27 cellular contexts compared by ENCODE assay signal in the genomic region with DNA sequence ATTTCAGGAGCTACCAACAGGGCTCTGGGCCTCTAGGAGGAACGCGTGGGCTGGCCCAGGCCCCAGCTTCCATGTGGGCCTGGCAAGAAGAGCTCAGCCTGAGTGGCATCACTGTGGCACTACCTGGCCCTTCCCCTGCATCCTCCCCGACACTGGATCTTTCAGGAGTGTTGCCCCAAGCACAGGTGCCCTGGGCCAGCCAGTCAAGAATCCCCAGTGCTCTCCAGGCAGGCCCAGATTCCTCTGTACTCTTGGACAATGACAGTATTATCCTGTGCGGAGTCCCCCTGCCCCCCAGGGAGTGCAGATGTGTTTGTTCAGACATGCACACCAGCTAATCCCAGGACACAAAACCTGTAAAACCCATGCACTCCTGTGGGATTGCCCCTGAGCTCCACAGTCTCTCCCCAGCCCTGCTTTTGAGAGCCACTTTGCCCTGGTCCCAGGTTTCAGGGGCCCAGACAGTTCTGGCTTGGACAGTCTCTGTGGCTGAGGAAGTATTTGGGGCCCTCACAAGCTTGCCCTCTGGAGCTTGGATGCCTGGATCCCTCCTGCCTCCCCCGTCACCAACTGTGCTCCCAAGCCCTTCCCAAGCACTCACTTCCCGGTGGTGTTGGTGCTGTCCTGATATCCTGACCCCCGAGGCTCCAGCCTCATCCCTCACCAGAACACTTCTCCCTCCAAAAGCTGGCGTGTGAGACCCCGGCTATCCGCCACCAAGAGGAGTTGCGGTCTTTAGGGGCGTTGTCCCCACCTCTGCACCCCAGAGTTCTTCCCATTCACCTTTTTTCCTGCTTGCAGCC. TPM values are rescaled to one million over a fixed set of nuclear protein-coding genes. Genes with fewer than 3 reads are reported as not detected.
"Had no signal": no experiment of that assay in that cellular context is flagged by ENCODE, and none has a peak within 500 bp of the region (broad histone marks: within the 10 kb centered on the region; RNA-seq: fewer than 3 reads in every experiment).

No MANE protein-coding gene starts in this region.

- H3K36me3 Mint-ChIP-seq: activated naive CD8-positive, alpha-beta T cell treated with anti-CD3 and anti-CD28 coated beads for 36 hours; naive B cell had no signal

- H3K27ac ChIP-seq: coronary artery, esophagus squamous epithelium, heart left ventricle, prostate gland, thyroid gland, VCaP had no signal

- H3K4me3 ChIP-seq: coronary artery, esophagus squamous epithelium, heart left ventricle, prostate gland, thyroid gland had no signal

- DNase-seq: activated CD4-positive, alpha-beta T cell treated with anti-CD3 and anti-CD28 coated beads, Interleukin-2, amount 50 U/mL, for 1 hour; activated CD4-positive, CD25-positive, alpha-beta regulatory T cell treated with anti-CD3 and anti-CD28 coated beads, Interleukin-2, amount 50 U/mL, for 72 hours; activated naive CD4-positive, alpha-beta T cell treated with Interleukin-2 at 50 U/mL for 16 hours; activated naive CD8-positive, alpha-beta T cell treated with anti-CD3 and anti-CD28 coated beads for 36 hours; activated T-cell treated with anti-CD3 and anti-CD28 coated beads, Interleukin-2, amount 50 U/mL, for 24 hours; central memory CD4-positive, alpha-beta T cell; endodermal cell; esophagus squamous epithelium; heart left ventricle; islet precursor cell; left colon; naive B cell; stimulated activated CD4-positive, alpha-beta T cell treated with anti-CD3 and anti-CD28 coated beads, Interleukin-12 subunit alpha, Interleukin-12 subunit beta, amount 100 ng/mL, for 4 hours; thyroid gland had no signal

- H3K9me3 ChIP-seq: esophagus squamous epithelium, heart left ventricle, prostate gland, thyroid gland had no signal

- ATAC-seq: activated T-helper 17 cell treated with anti-CD3 and anti-CD28 coated beads, Interleukin-2, amount 50 U/mL, for 72 hours; heart left ventricle; left colon had no signal

- H3K27ac Mint-ChIP-seq: activated naive CD8-positive, alpha-beta T cell treated with anti-CD3 and anti-CD28 coated beads for 36 hours; activated T-cell treated with anti-CD3 and anti-CD28 coated beads, Interleukin-2, amount 50 U/mL, for 24 hours; activated T-helper 17 cell treated with anti-CD3 and anti-CD28 coated beads, Interleukin-2, amount 50 U/mL, for 72 hours; endodermal cell; naive B cell; stimulated activated naive CD8-positive, alpha-beta T cell treated with anti-CD3 and anti-CD28 coated beads, Interleukin-15, Interleukin-2, amounts not matched to agents 100 ng/mL and 50 ng/mL, for 24 hours had no signal

- H3K36me3 ChIP-seq: esophagus squamous epithelium, heart left ventricle, prostate gland, thyroid gland had no signal

- H3K27me3 Mint-ChIP-seq: activated naive CD8-positive, alpha-beta T cell treated with anti-CD3 and anti-CD28 coated beads for 36 hours; activated T-cell treated with anti-CD3 and anti-CD28 coated beads, Interleukin-2, amount 50 U/mL, for 24 hours; activated T-helper 17 cell treated with anti-CD3 and anti-CD28 coated beads, Interleukin-2, amount 50 U/mL, for 72 hours; naive B cell; stimulated activated naive CD8-positive, alpha-beta T cell treated with anti-CD3 and anti-CD28 coated beads, Interleukin-15, Interleukin-2, amounts not matched to agents 100 ng/mL and 50 ng/mL, for 24 hours had no signal

- H3K4me1 Mint-ChIP-seq: activated naive CD8-positive, alpha-beta T cell treated with anti-CD3 and anti-CD28 coated beads for 36 hours; activated T-helper 17 cell treated with anti-CD3 and anti-CD28 coated beads, Interleukin-2, amount 50 U/mL, for 72 hours; endodermal cell had no signal

- H3K4me3 Mint-ChIP-seq: activated naive CD8-positive, alpha-beta T cell treated with anti-CD3 and anti-CD28 coated beads for 36 hours; activated T-cell treated with anti-CD3 and anti-CD28 coated beads, Interleukin-2, amount 50 U/mL, for 24 hours; activated T-helper 17 cell treated with anti-CD3 and anti-CD28 coated beads, Interleukin-2, amount 50 U/mL, for 72 hours; endodermal cell; naive B cell; stimulated activated naive CD8-positive, alpha-beta T cell treated with anti-CD3 and anti-CD28 coated beads, Interleukin-15, Interleukin-2, amounts not matched to agents 100 ng/mL and 50 ng/mL, for 24 hours had no signal

- H3K9me3 Mint-ChIP-seq: activated naive CD8-positive, alpha-beta T cell treated with anti-CD3 and anti-CD28 coated beads for 36 hours; activated T-cell treated with anti-CD3 and anti-CD28 coated beads, Interleukin-2, amount 50 U/mL, for 24 hours; activated T-helper 17 cell treated with anti-CD3 and anti-CD28 coated beads, Interleukin-2, amount 50 U/mL, for 72 hours; endodermal cell; naive B cell; stimulated activated naive CD8-positive, alpha-beta T cell treated with anti-CD3 and anti-CD28 coated beads, Interleukin-15, Interleukin-2, amounts not matched to agents 100 ng/mL and 50 ng/mL, for 24 hours had no signal

- H3K4me1 ChIP-seq: heart left ventricle, prostate gland, thyroid gland had no signal

- H3K27me3 ChIP-seq: esophagus squamous epithelium, heart left ventricle, thyroid gland had no signal

RNA-seq across cellular contexts. Expression of a gene that starts 39.9 kb away (rescaled TPM):
- total RNA-seq: activated naive CD8-positive, alpha-beta T cell treated with anti-CD3 and anti-CD28 coated beads for 36 hours; activated T-helper 17 cell treated with anti-CD3 and anti-CD28 coated beads, Interleukin-2, amount 50 U/mL, for 72 hours; endodermal cell; esophagus squamous epithelium; mesenteric fat pad; mucosa of gallbladder; osteocyte; T-helper 2 cell treated with Interferon-gamma antibody and Interleukin-4, amounts not matched to agents 100 ng/mL and 5 ng/mL, for 36 hours; ureter had no signal
- polyA plus RNA-seq: heart left ventricle had no signal

RNA-seq across cellular contexts. Expression of a gene that starts 55.1 kb away (rescaled TPM):
- total RNA-seq: activated naive CD8-positive, alpha-beta T cell treated with anti-CD3 and anti-CD28 coated beads for 36 hours; activated T-helper 17 cell treated with anti-CD3 and anti-CD28 coated beads, Interleukin-2, amount 50 U/mL, for 72 hours; astrocyte; endodermal cell; esophagus squamous epithelium; heart left ventricle; left colon; lower leg skin; mesenteric fat pad; mucosa of gallbladder; osteocyte; T-helper 2 cell treated with Interferon-gamma antibody and Interleukin-4, amounts not matched to agents 100 ng/mL and 5 ng/mL, for 36 hours; thyroid gland; ureter had no signal
- polyA plus RNA-seq: heart left ventricle, neural cell had no signal
